10 cellular contexts compared by ENCODE assay signal in the genomic region with DNA sequence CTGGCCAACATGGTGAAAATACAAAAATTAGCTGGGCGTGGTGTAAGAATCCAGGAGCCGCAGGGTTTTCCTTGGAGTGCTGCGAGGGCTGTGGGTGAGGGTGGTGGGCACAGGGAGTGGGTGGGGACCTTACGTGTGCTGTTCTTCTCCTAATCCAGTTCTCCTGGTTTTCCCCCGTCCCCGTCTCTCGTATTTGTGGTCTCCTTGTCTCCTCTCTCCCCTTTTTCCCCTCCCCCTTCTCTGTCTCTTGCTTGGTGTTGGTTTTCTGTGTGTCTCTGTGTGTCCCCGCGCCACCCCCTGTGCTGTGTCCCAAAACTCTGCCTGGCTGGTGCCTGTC. TPM values are rescaled to one million over a fixed set of nuclear protein-coding genes. Genes with fewer than 3 reads are reported as not detected.
DNase-seq lines count a peak whose midpoint lies in the region; ATAC-seq and TF ChIP-seq lines count a peak whose summit lies in the region.
"Had no signal": no experiment of that assay in that cellular context is flagged by ENCODE, and none has a peak within 500 bp of the region (broad histone marks: within the 10 kb centered on the region; RNA-seq: fewer than 3 reads in every experiment).

No MANE protein-coding gene starts in this region.

- DNase-seq in T-helper 2 cell treated with Interferon-gamma antibody and Interleukin-4, amounts not matched to agents 5 μg/mL and 100 μg/mL, for 36 hours (ENCODE audit: low spot score): no peak
- DNase-seq in T-helper 2 cell: no peak
- no peak for DNase-seq in astrocyte of the spinal cord (ENCODE audit: low read depth, low spot score)
- DNase-seq in right lobe of liver: no peak
- no peak for DNase-seq in suprapubic skin (ENCODE audit: low spot score in 2 of 2)
- no peak for DNase-seq in OCI-M1 (lab: John Stamatoyannopoulos, UW)
- DNase-seq: SHP77 had no signal

- H3K27me3 Mint-ChIP-seq in T-helper 2 cell treated with Interferon-gamma antibody and Interleukin-4, amounts not matched to agents 5 μg/mL and 100 μg/mL, for 36 hours (ENCODE audit: low read depth): no peaks in the 10 kb centered on the region

- peaks cover 27% of the 10 kb centered on the region for H3K36me3 Mint-ChIP-seq in T-helper 2 cell treated with Interferon-gamma antibody and Interleukin-4, amounts not matched to agents 5 μg/mL and 100 μg/mL, for 36 hours (ENCODE audit: low read depth)

- TF ChIP-seq EP300 in suprapubic skin (IDR thresholded peaks at IDR 0.05): no peak

- H3K4me3 ChIP-seq in astrocyte of the spinal cord (ENCODE audit: low read depth, low read length) (peak overlapping the region; percentile 95), right lobe of liver (peak overlapping the region in 1 of 3 donors; percentile 72), suprapubic skin (peak overlapping the region; percentile 87)

- H3K27ac ChIP-seq in right lobe of liver (peak overlapping the region in 2 of 3 donors; percentile 3 to 98), suprapubic skin (peak overlapping the region; percentile 97)

- H3K36me3 ChIP-seq in right lobe of liver: peaks cover 0 to 27% (median 3%) of the 10 kb centered on the region in 4 donors
- peaks cover 41% of the 10 kb centered on the region for H3K36me3 ChIP-seq in suprapubic skin

- TF ChIP-seq POLR2A in right lobe of liver (IDR thresholded peaks at IDR 0.05): no peak
- no peak for TF ChIP-seq POLR2A in suprapubic skin (IDR thresholded peaks at IDR 0.05)

- peak overlapping the region; percentile 35 for H3K27ac Mint-ChIP-seq in T-helper 2 cell treated with Interferon-gamma antibody and Interleukin-4, amounts not matched to agents 5 μg/mL and 100 μg/mL, for 36 hours

- ATAC-seq in right lobe of liver (no peak), HG03159 (IDR thresholded peaks at IDR 0.05; ENCODE audit: unreplicated experiment) (no peak), GM21381 (IDR thresholded peaks at IDR 0.05; ENCODE audit: unreplicated experiment) (no peak)

- H3K4me3 Mint-ChIP-seq in T-helper 2 cell treated with Interferon-gamma antibody and Interleukin-4, amounts not matched to agents 5 μg/mL and 100 μg/mL, for 36 hours: peak overlapping the region; percentile 96

- no peaks in the 10 kb centered on the region for H3K9me3 ChIP-seq in right lobe of liver
- H3K9me3 ChIP-seq in suprapubic skin: no peaks in the 10 kb centered on the region

- H3K4me1 ChIP-seq in right lobe of liver: peaks cover 0 to 27% (median 0%) of the 10 kb centered on the region in 4 donors
- peaks cover 58% of the 10 kb centered on the region for H3K4me1 ChIP-seq in suprapubic skin

- no peak for TF ChIP-seq CTCF in astrocyte of the spinal cord (IDR thresholded peaks at IDR 0.05; ENCODE audit: low read depth, low read length)
- TF ChIP-seq CTCF in right lobe of liver (IDR thresholded peaks at IDR 0.05): no peak
- TF ChIP-seq CTCF in suprapubic skin (IDR thresholded peaks at IDR 0.05): no peak

- H3K4me1 Mint-ChIP-seq in T-helper 2 cell treated with Interferon-gamma antibody and Interleukin-4, amounts not matched to agents 5 μg/mL and 100 μg/mL, for 36 hours (ENCODE audit: low read depth): peaks cover 18% of the 10 kb centered on the region

- intact Hi-C loops in right lobe of liver (cut with DNase I): loop anchor here in 1 of 2 donors (10.0 kb wide), 1 partner anchor 65 kb away; a partner anchor contains a TSS

- H3K27me3 ChIP-seq in right lobe of liver (no peaks in the 10 kb centered on the region), suprapubic skin (no peaks in the 10 kb centered on the region)

- 87% methylated on average over 4 of the region's 9 CpGs for WGBS in right lobe of liver (ENCODE audit: insufficient coverage, low coverage, low lambda C conversion rate, missing lambda C conversion rate)
- WGBS in suprapubic skin: 43% methylated on average over 9 of the region's 9 CpGs

- in situ Hi-C loops in astrocyte of the spinal cord (cut with HindIII; ENCODE audit: low sequenced_read_pairs): no loop called here

- no peaks in the 10 kb centered on the region for H3K9me3 Mint-ChIP-seq in T-helper 2 cell treated with Interferon-gamma antibody and Interleukin-4, amounts not matched to agents 5 μg/mL and 100 μg/mL, for 36 hours

RNA-seq across cellular contexts. Expression of a gene that starts 1.7 kb away (rescaled TPM):
- total RNA-seq in right lobe of liver: 100 to 1,000 TPM in 3 of 6 experiments, 10 to 100 TPM in 3; 46.4 to 141 (median 83.0) TPM
- total RNA-seq in suprapubic skin: 100 to 1,000 TPM; 351 to 679 (median 517) TPM

RNA-seq across cellular contexts. Expression of a gene that starts 24.2 kb away (rescaled TPM):
- not detected for total RNA-seq in right lobe of liver
- total RNA-seq in suprapubic skin: not detected
- total RNA-seq: A172 had no signal

RNA-seq across cellular contexts. Expression of a gene that starts 34.8 kb away (rescaled TPM):
- 100 to 1,000 TPM in 1 of 6 experiments, 10 to 100 TPM in 5; 73.6 to 105 (median 79.4) TPM for total RNA-seq in right lobe of liver
- total RNA-seq in suprapubic skin: 100 to 1,000 TPM; 329 to 412 (median 356) TPM

RNA-seq across cellular contexts. Expression of a gene that starts 41.6 kb away (rescaled TPM):
- not detected for total RNA-seq in right lobe of liver
- not detected for total RNA-seq in suprapubic skin
- total RNA-seq: A172 had no signal
